1 cellular context compared by ENCODE assay signal in the genomic region with DNA sequence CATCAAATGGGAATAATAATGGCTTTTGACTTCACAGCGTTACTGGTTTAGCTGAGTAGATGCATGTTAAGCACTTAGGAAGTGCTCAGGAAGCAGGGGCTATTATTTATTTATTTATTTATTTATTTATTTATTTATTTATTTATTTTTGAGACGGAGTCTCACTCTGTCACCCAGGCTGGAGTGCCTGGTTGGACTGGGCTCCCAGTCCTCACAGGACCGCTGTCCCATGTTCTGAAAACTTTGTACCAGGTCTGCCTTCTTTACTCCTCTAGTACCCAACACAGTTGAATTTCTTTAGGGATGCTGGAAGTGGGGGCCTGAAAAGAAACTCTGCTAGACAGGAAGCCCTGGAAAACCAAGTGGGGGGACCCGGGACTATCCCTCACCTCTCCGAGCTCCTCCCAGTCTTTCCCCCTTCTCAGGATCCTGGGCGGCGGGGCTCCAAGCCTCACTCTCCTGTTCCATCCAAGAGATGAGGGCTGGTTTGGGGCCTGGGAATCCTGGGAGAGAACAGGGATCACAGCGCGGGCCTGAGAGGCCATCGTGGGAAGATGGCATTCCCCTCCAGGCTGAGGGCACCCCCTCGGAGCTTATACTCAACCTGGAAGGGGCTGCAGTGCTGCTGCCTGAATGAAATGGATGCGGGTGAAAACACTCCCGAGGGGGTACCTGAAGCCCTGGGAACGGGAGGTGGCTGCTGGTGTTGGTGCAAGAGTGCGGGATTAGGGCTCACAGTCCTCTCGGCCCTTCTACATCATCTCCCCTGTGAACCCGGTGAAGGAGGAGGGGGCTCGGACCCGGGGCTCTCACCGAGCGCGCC.
TF ChIP-seq lines count a peak whose summit lies in the region.

No MANE protein-coding gene starts in this region.

TF ChIP-seq in H1, 55 proteins besides CTCF, POLR2A, EP300 and RAD21:
- no peak for TF ChIP-seq JUND (IDR thresholded peaks at IDR 0.05; ENCODE audit: low read length)
- peak; percentile 10; the same call in 1 of the 2 replicates for TF ChIP-seq TAF1 (IDR thresholded peaks at IDR 0.05; ENCODE audit: low read depth, low read length)
- TF ChIP-seq SIRT6 (IDR thresholded peaks at IDR 0.05; ENCODE audit: low read length), result no peak
- no peak for TF ChIP-seq SAP30 (IDR thresholded peaks at IDR 0.05; ENCODE audit: insufficient read depth, insufficient replicate concordance, low read length)
- no peak for TF ChIP-seq GTF2F1 (IDR thresholded peaks at IDR 0.05; ENCODE audit: borderline replicate concordance, low read depth, low read length)
- no peak for TF ChIP-seq JUN (IDR thresholded peaks at IDR 0.05; ENCODE audit: low read depth, low read length)
